25 cellular contexts compared by ENCODE assay signal in genomic region chr11:86951706-86952105, GRCh38. TPM values are rescaled to one million over a fixed set of nuclear protein-coding genes. Genes with fewer than 3 reads are reported as not detected.
DNase-seq lines count a peak whose midpoint lies in the region; ATAC-seq, FAIRE-seq and TF ChIP-seq lines count a peak whose summit lies in the region.
"Had no signal": no experiment of that assay in that cellular context is flagged by ENCODE, and none has a peak within 500 bp of the region (broad histone marks: within the 10 kb centered on the region; RNA-seq: fewer than 3 reads in every experiment).

No MANE protein-coding gene starts in this region.

- H3K27ac ChIP-seq in right atrium auricular region (peak overlapping the region; percentile 92 to 94), kidney (ENCODE audit: low read depth in 2 of 2, low read length in 2 of 2) (peak overlapping the region; percentile 46 to 68), gastrocnemius medialis (peak overlapping the region; percentile 93 to 100 (median 98)), vagina (peak overlapping the region; percentile 89)
- H3K27ac ChIP-seq: A549, BLaER1 had no signal

- in situ Hi-C loops in gastrocnemius medialis (cut with MboI; ENCODE audit: low sequenced_read_pairs in 4 of 4), result no loop called here

- H3K4me3 ChIP-seq in right atrium auricular region (peak overlapping the region; percentile 76 to 92), kidney (ENCODE audit: low read length in 2 of 2) (peak overlapping the region; percentile 72 to 95), gastrocnemius medialis (peak overlapping the region; percentile 76 to 99 (median 88)), vagina (peak overlapping the region; percentile 26 to 74)
- H3K4me3 ChIP-seq: A549, BLaER1, Peyer's patch had no signal

- no peak for TF ChIP-seq CTCF in right atrium auricular region (IDR thresholded peaks at IDR 0.05)
- no peak for TF ChIP-seq CTCF in kidney (IDR thresholded peaks at IDR 0.05; ENCODE audit: borderline replicate concordance, extremely low read depth, insufficient read depth)
- no peak for TF ChIP-seq CTCF in gastrocnemius medialis (IDR thresholded peaks at IDR 0.05 in 4 of 5, conservative IDR thresholded peaks at IDR 0.05 in 1 of 5)
- no peak for TF ChIP-seq CTCF in vagina (IDR thresholded peaks at IDR 0.05)

- H3K9ac ChIP-seq in kidney (ENCODE audit: low read length in 2 of 2), result no peak overlapping the region
- H3K9ac ChIP-seq: BLaER1 had no signal

- H3K9me3 ChIP-seq in right atrium auricular region, result no peaks in the 10 kb centered on the region
- no peaks in the 10 kb centered on the region for H3K9me3 ChIP-seq in kidney (ENCODE audit: control insufficient read depth in 1 of 2, low read length in 2 of 2)
- H3K9me3 ChIP-seq in gastrocnemius medialis, result no peaks in the 10 kb centered on the region
- no peaks in the 10 kb centered on the region for H3K9me3 ChIP-seq in vagina
- H3K9me3 ChIP-seq: A549, BLaER1, ovary, Peyer's patch had no signal

- intact Hi-C loops in Right ventricle myocardium superior (cut with DNase I), result no loop called here
- intact Hi-C loops in kidney (cut with DNase I), result no loop called here
- intact Hi-C loops in gastrocnemius medialis (cut with DNase I; ENCODE audit: low total_unique reads), result loop anchor here (10.0 kb wide), 1 partner anchor 707 kb away; the partner anchor contains the start of gene EED
- intact Hi-C loops in vagina (cut with DNase I), result no loop called here

- ATAC-seq in Right ventricle myocardium superior (ENCODE audit: poor library complexity) (no peak), gastrocnemius medialis (no peak), HG03457 (IDR thresholded peaks at IDR 0.05; ENCODE audit: unreplicated experiment) (no peak), GM21528 (IDR thresholded peaks at IDR 0.05; ENCODE audit: low FRiP score, unreplicated experiment) (no peak), GM21737 (IDR thresholded peaks at IDR 0.05; ENCODE audit: unreplicated experiment) (no peak)
- ATAC-seq: A549 had no signal

- FAIRE-seq in kidney (lab: Jason Lieb, UNC), result no peak
- FAIRE-seq: A549, D721Med had no signal

- DNase-seq in right atrium auricular region (ENCODE audit: low spot score), result no peak
- no peak for DNase-seq in Right ventricle myocardium superior
- DNase-seq in kidney, result no peak
- no peak for DNase-seq in gastrocnemius medialis
- no peak for DNase-seq in vagina (ENCODE audit: extremely low spot score in 2 of 2)
- DNase-seq: activated CD4-positive, alpha-beta T cell treated with anti-CD3 and anti-CD28 coated beads, Interleukin-2, amount 50 U/mL, for 48 hours; activated naive CD4-positive, alpha-beta T cell; anterior cingulate cortex; effector memory CD4-positive, alpha-beta T cell; immature natural killer cell; Kasumi-1; naive B cell; NCI-H1092; NCI-H2029 treated with DMSO at 0.1 percent for 48 hours; ovary; Peyer's patch; stimulated activated CD4-positive, alpha-beta T cell treated with anti-CD3 and anti-CD28 coated beads, Interleukin-2, amount 100 ng/mL, for 24 hours; stimulated activated naive CD4-positive, alpha-beta T cell; T-helper 2 cell had no signal

- peaks cover 0 to 61% of the 10 kb centered on the region in 2 donors for H3K4me1 ChIP-seq in right atrium auricular region
- H3K4me1 ChIP-seq in kidney (ENCODE audit: control insufficient read depth in 1 of 2, insufficient read depth in 1 of 2, low read depth in 1 of 2, low read length in 2 of 2), result peaks cover 23 to 40% of the 10 kb centered on the region in 2 donors
- H3K4me1 ChIP-seq in gastrocnemius medialis, result peaks cover 67 to 78% of the 10 kb centered on the region in 2 donors
- peaks cover 63% of the 10 kb centered on the region for H3K4me1 ChIP-seq in vagina

- H3K27me3 ChIP-seq in right atrium auricular region (no peaks in the 10 kb centered on the region), gastrocnemius medialis (no peaks in the 10 kb centered on the region), vagina (no peaks in the 10 kb centered on the region)
- H3K27me3 ChIP-seq: ovary, Peyer's patch had no signal

- H3K36me3 ChIP-seq in right atrium auricular region, result peaks cover 30% of the 10 kb centered on the region
- H3K36me3 ChIP-seq in kidney (ENCODE audit: control insufficient read depth in 1 of 2, insufficient read depth in 2 of 2, low read length in 2 of 2), result peaks cover 9 to 25% of the 10 kb centered on the region in 2 donors
- H3K36me3 ChIP-seq in gastrocnemius medialis, result peaks cover 0 to 13% of the 10 kb centered on the region in 2 donors
- H3K36me3 ChIP-seq in vagina, result no peaks in the 10 kb centered on the region
- H3K36me3 ChIP-seq: BLaER1, ovary, Peyer's patch had no signal

- TF ChIP-seq POLR2A in gastrocnemius medialis (IDR thresholded peaks at IDR 0.05) (no peak), vagina (IDR thresholded peaks at IDR 0.05) (no peak)

RNA-seq across cellular contexts. Expression of gene FZD4, which starts 3.5 kb away (rescaled TPM):
- total RNA-seq in right atrium auricular region, result 10 to 100 TPM; 22.6 to 32.5 TPM
- total RNA-seq in Right ventricle myocardium superior, result 26.9 TPM
- 41.4 TPM for total RNA-seq in kidney
- polyA plus RNA-seq in kidney (ENCODE audit: insufficient read depth, low read depth, low replicate concordance), result 21.4 TPM
- total RNA-seq in gastrocnemius medialis, result 10 to 100 TPM; 31.7 to 52.2 (median 39.1) TPM
- total RNA-seq in vagina, result 47.1 TPM
